Comparison of ENCODE assay signal across 10 cellular contexts in the genomic region with DNA sequence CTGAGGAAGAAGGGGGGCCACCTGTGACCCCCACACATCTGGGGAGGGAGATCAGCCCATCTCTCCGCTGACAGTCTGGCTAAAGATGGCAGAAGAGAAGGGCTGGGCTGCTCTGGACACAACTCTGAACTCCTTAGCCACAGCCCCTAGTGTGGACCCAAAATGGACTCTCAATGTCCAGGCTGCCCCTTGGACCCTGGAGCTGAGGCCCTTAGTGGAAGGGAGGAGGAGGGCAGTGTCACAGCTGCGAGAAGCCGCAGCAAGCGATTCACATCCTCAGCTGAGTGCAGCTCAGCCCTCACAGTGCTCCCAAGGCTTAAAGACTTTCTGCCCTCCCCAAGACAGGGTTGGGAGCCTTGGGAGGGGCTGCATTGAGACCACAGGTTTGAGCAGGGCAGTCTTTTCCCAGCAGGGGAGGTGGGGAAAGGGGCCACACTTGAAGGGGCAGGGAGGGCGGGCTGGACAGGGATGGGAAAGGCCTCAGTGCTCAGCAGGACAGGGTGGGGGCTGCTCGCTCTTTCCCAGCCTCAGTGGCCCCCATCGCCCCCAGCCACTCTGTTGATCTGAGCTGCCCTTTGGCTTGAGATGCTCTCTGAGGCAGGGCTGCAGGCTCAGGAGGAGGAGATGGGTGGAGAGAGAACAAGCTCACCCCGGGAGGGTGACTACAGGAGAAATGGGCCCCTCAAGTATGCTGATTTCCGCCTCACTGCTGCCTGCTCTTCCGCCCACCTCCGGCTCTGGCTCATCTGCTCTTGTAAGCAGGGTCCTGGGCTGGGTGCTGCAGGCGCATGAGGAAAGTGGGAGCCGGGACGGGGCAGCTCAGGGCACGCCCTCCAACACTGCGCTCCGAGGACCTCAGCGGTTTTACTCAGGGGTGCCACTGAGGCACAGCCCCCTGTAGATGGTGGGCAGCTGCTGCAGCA. TPM values are rescaled to one million over a fixed set of nuclear protein-coding genes. Genes with fewer than 3 reads are reported as not detected.
DNase-seq lines count a peak whose midpoint lies in the region; ATAC-seq and TF ChIP-seq lines count a peak whose summit lies in the region.
"Had no signal": no experiment of that assay in that cellular context is flagged by ENCODE, and none has a peak within 500 bp of the region (broad histone marks: within the 10 kb centered on the region; RNA-seq: fewer than 3 reads in every experiment).

No MANE protein-coding gene starts in this region.

- TF ChIP-seq CTCF in choroid plexus epithelial cell (conservative IDR thresholded peaks at IDR 0.05; ENCODE audit: low read depth, low read length) (no peak), neural progenitor cell (IDR thresholded peaks at IDR 0.05) (no peak)

- no peak overlapping the region for H2AFZ ChIP-seq in neural progenitor cell (replicated peaks)

- H4K20me1 ChIP-seq in neural progenitor cell (ENCODE audit: low read depth): no peaks in the 10 kb centered on the region

- peaks cover 26% of the 10 kb centered on the region for H3K4me1 ChIP-seq in CD4-positive, CD25-positive, alpha-beta regulatory T cell (ENCODE audit: control insufficient read depth, insufficient read depth, low read length, poor library complexity, severe bottlenecking)
- H3K4me1 ChIP-seq in neural progenitor cell: peaks cover 21% of the 10 kb centered on the region

- peak in 1 of 3 donors; percentile 67 for DNase-seq in CD4-positive, CD25-positive, alpha-beta regulatory T cell
- DNase-seq in Kasumi-1 (lab: John Stamatoyannopoulos, UW) (peak; percentile 14 to 17), choroid plexus epithelial cell (ENCODE audit: low read depth) (peak; percentile 52), neural progenitor cell (ENCODE audit: low spot score) (peak; percentile 23), SIG-M5 treated with dmso at 0.1 percent for 504 hours (lab: John Stamatoyannopoulos, UW; ENCODE audit: unreplicated experiment) (no peak), NCI-H510A treated with DMSO at 0.1 percent for 48 hours (lab: John Stamatoyannopoulos, UW) (no peak), substantia nigra (lab: John Stamatoyannopoulos, UW) (no peak)
- DNase-seq: DMS153, KBM-7 had no signal

- H3K4me3 ChIP-seq in CD4-positive, CD25-positive, alpha-beta regulatory T cell (ENCODE audit: low read depth, low read length): no peak overlapping the region
- no peak overlapping the region for H3K4me3 ChIP-seq in choroid plexus epithelial cell (ENCODE audit: low read depth, low read length)
- H3K4me3 ChIP-seq in neural progenitor cell: no peak overlapping the region

- H3K27me3 ChIP-seq in CD4-positive, CD25-positive, alpha-beta regulatory T cell (ENCODE audit: control insufficient read depth, insufficient read depth, low read length): no peaks in the 10 kb centered on the region
- H3K27me3 ChIP-seq in neural progenitor cell: no peaks in the 10 kb centered on the region

- no peak for ATAC-seq in CD4-positive, CD25-positive, alpha-beta regulatory T cell (ENCODE audit: low read depth in 2 of 2)
- no peak for ATAC-seq in HG03378 (IDR thresholded peaks at IDR 0.05; ENCODE audit: unreplicated experiment)

- H3F3A ChIP-seq in neural progenitor cell (ENCODE audit: low read depth): peaks cover 8% of the 10 kb centered on the region

- no peaks in the 10 kb centered on the region for H3K9me3 Mint-ChIP-seq in CD4-positive, CD25-positive, alpha-beta regulatory T cell
- H3K9me3 Mint-ChIP-seq in neural progenitor cell: no peaks in the 10 kb centered on the region

- peaks cover 10% of the 10 kb centered on the region for H3K36me3 ChIP-seq in CD4-positive, CD25-positive, alpha-beta regulatory T cell (ENCODE audit: control insufficient read depth, insufficient read depth, low read length)
- no peaks in the 10 kb centered on the region for H3K36me3 ChIP-seq in neural progenitor cell

- H3K36me3 Mint-ChIP-seq in CD4-positive, CD25-positive, alpha-beta regulatory T cell: peaks cover 12% of the 10 kb centered on the region
- H3K36me3 Mint-ChIP-seq in neural progenitor cell: peaks cover 9% of the 10 kb centered on the region

- H3K4me3 Mint-ChIP-seq in CD4-positive, CD25-positive, alpha-beta regulatory T cell: peak overlapping the region in 2 of 4 donors; percentile 53 to 85
- H3K4me3 Mint-ChIP-seq in neural progenitor cell: peak overlapping the region; percentile 36

- H3K79me2 ChIP-seq in neural progenitor cell (ENCODE audit: low read depth): no peaks in the 10 kb centered on the region

- H3K9ac ChIP-seq in neural progenitor cell: no peak overlapping the region

- H3K27ac Mint-ChIP-seq in CD4-positive, CD25-positive, alpha-beta regulatory T cell: peak overlapping the region; percentile 84 to 99 (median 98)
- peak overlapping the region; percentile 88 for H3K27ac Mint-ChIP-seq in neural progenitor cell

- H3K4me2 ChIP-seq in neural progenitor cell: peak overlapping the region; percentile 42

- no peaks in the 10 kb centered on the region for H3K27me3 Mint-ChIP-seq in CD4-positive, CD25-positive, alpha-beta regulatory T cell
- H3K27me3 Mint-ChIP-seq in neural progenitor cell (ENCODE audit: insufficient read depth, low read depth): peaks cover 2% of the 10 kb centered on the region

- H3K9me3 ChIP-seq in CD4-positive, CD25-positive, alpha-beta regulatory T cell (ENCODE audit: control insufficient read depth in 2 of 2, low read length in 2 of 2): no peaks in the 10 kb centered on the region
- no peaks in the 10 kb centered on the region for H3K9me3 ChIP-seq in neural progenitor cell (ENCODE audit: low read depth)

- H3K4me1 Mint-ChIP-seq in CD4-positive, CD25-positive, alpha-beta regulatory T cell: peaks cover 6 to 52% (median 19%) of the 10 kb centered on the region in 4 donors
- peaks cover 33% of the 10 kb centered on the region for H3K4me1 Mint-ChIP-seq in neural progenitor cell

- H3K27ac ChIP-seq in CD4-positive, CD25-positive, alpha-beta regulatory T cell (ENCODE audit: insufficient read depth, low read length, poor library complexity, severe bottlenecking): peak overlapping the region; percentile 77
- H3K27ac ChIP-seq in neural progenitor cell (no peak overlapping the region), substantia nigra (ENCODE audit: low read depth, low read length, poor library complexity, severe bottlenecking) (no peak overlapping the region)

RNA-seq across cellular contexts. Expression of gene MTSS2, which starts 50.9 kb away (rescaled TPM):
- total RNA-seq in CD4-positive, CD25-positive, alpha-beta regulatory T cell: 2.9 TPM
- not detected for polyA plus RNA-seq in CD4-positive, CD25-positive, alpha-beta regulatory T cell
- total RNA-seq in neural progenitor cell (ENCODE audit: low replicate concordance): 6.2 and 22.1 TPM in 2 replicates

Comparison
In these comparisons a context has a peak if more than half of its experiments do, and no peak if none do; other contexts are left out.
1. DNase-seq: peak in Kasumi-1 (2 of 2), choroid plexus epithelial cell (single experiment) and neural progenitor cell (single experiment); none in SIG-M5 treated with dmso at 0.1 percent for 504 hours (single experiment), NCI-H510A treated with DMSO at 0.1 percent for 48 hours (single experiment) and substantia nigra (0 of 49).